Comparison of ENCODE assay signal across 19 cellular contexts in the genomic region with DNA sequence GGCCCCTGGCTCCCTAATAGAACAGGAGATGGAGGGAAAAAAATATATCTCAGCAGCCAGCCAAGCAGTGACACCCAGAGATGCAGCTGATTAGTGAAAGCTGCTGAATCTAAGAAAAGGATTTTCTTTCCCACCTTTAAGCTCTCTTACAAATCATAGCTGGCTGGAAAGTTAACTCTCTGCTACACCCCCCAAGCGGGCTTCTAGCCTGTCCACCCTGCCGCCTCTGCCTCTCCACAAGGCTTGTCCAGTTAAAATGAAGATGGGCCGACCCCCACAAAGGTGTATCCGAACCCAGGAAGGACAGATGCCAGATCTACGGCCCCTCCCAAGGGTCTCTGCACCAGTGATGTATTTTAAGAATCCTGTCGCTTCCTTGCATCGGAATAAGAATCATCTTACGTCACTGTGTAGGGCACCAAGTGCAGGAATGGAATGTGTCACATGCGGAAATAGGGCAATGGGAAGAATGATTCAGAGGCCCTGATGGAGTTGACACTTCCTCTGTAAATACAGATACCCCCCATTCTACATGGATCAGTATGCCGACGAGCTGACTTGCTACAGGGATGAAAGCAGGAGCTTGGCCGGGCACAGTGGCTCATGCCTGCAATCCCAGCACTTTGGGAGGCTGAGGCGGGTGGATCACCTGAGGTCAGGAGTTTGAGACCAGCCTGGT. TPM values are rescaled to one million over a fixed set of nuclear protein-coding genes. Genes with fewer than 3 reads are reported as not detected.
DNase-seq lines count a peak whose midpoint lies in the region; ATAC-seq, FAIRE-seq and TF ChIP-seq lines count a peak whose summit lies in the region.
"Had no signal": no experiment of that assay in that cellular context is flagged by ENCODE, and none has a peak within 500 bp of the region (broad histone marks: within the 10 kb centered on the region; RNA-seq: fewer than 3 reads in every experiment).

No MANE protein-coding gene starts in this region.

- H3K27me3 ChIP-seq in PC-3 (ENCODE audit: low read length) (no peaks in the 10 kb centered on the region), endothelial cell of umbilical vein (ENCODE audit: control insufficient read depth in 2 of 2, insufficient read depth in 2 of 2, low read length in 2 of 2) (peaks cover 0 to 3% of the 10 kb centered on the region in 2 experiments), neuron (ENCODE audit: insufficient read depth, low read length) (no peaks in the 10 kb centered on the region), uterus (no peaks in the 10 kb centered on the region)

- CTCF ChIA-PET in Calu3 (lab: Charles Lee) (interaction anchor here (0.5 to 2.0 kb wide), 4 partner anchors 11 to 274 kb away, joined by 3 to 17 read pairs (median 4); no protein-coding TSS in a partner anchor), PC-3 (lab: Charles Lee) (no interaction called here), endothelial cell of umbilical vein (lab: Charles Lee) (interaction anchor here (1.0 to 1.2 kb wide), 3 partner anchors 13 to 25 kb away, joined by 3 to 7 read pairs (median 6); no protein-coding TSS in a partner anchor)

- no peaks in the 10 kb centered on the region for H3K9me3 Mint-ChIP-seq in Calu3 (ENCODE audit: low read depth, unreplicated experiment)
- H3K9me3 Mint-ChIP-seq: CD8-positive, alpha-beta T cell had no signal

- H3K4me2 ChIP-seq in PC-3 (ENCODE audit: low read length), result no peak overlapping the region
- no peak overlapping the region for H3K4me2 ChIP-seq in endothelial cell of umbilical vein (ENCODE audit: insufficient read depth, low read length)

- H2AFZ ChIP-seq in PC-3 (ENCODE audit: low read length) (no peak overlapping the region), endothelial cell of umbilical vein (ENCODE audit: low read depth, low read length) (no peak overlapping the region), neuron (ENCODE audit: low read depth, low read length) (peak overlapping the region; percentile 78)
- H2AFZ ChIP-seq: GM23248 had no signal

- H3K9ac ChIP-seq in PC-3 (ENCODE audit: low read length) (no peak overlapping the region), endothelial cell of umbilical vein (replicated peaks; ENCODE audit: extremely low read depth, insufficient read depth, low read length) (no peak overlapping the region)
- H3K9ac ChIP-seq: GM23248 had no signal

- H3K36me3 Mint-ChIP-seq in Calu3 (ENCODE audit: insufficient read depth, unreplicated experiment), result peaks cover 13% of the 10 kb centered on the region
- H3K36me3 Mint-ChIP-seq: CD8-positive, alpha-beta T cell; naive B cell had no signal

- H3K9me3 ChIP-seq in PC-3 (ENCODE audit: low read length), result no peaks in the 10 kb centered on the region
- H3K9me3 ChIP-seq in endothelial cell of umbilical vein (replicated peaks; ENCODE audit: control insufficient read depth, insufficient read depth, low read length), result no peaks in the 10 kb centered on the region
- H3K9me3 ChIP-seq in neuron (ENCODE audit: low read length), result no peaks in the 10 kb centered on the region
- no peaks in the 10 kb centered on the region for H3K9me3 ChIP-seq in uterus
- H3K9me3 ChIP-seq: tibial artery had no signal

- H3K27me3 Mint-ChIP-seq in Calu3 (ENCODE audit: unreplicated experiment), result no peaks in the 10 kb centered on the region

- H3K4me1 Mint-ChIP-seq in Calu3 (ENCODE audit: low read depth, unreplicated experiment), result peaks cover 37% of the 10 kb centered on the region
- H3K4me1 Mint-ChIP-seq: naive B cell had no signal

- ATAC-seq in PC-3 (peak; percentile 69), GM21367 (IDR thresholded peaks at IDR 0.05; ENCODE audit: unreplicated experiment) (no peak)
- ATAC-seq: CD8-positive, alpha-beta T cell; left lung had no signal

- TF ChIP-seq POLR2A in endothelial cell of umbilical vein (IDR thresholded peaks at IDR 0.05; ENCODE audit: low read depth, low read length) (no peak), uterus (IDR thresholded peaks at IDR 0.05) (no peak)

- TF ChIP-seq CTCF in Calu3 (IDR thresholded peaks at IDR 0.05; ENCODE audit: unreplicated experiment) (no peak), PC-3 (conservative IDR thresholded peaks at IDR 0.05; ENCODE audit: low read depth, low read length) (no peak), endothelial cell of umbilical vein (IDR thresholded peaks at IDR 0.05; ENCODE audit: extremely low read depth in 1 of 2, insufficient read depth in 1 of 2, low read depth in 1 of 2, low read length in 2 of 2) (no peak), uterus (IDR thresholded peaks at IDR 0.05) (no peak)

- H3K4me3 Mint-ChIP-seq in Calu3 (ENCODE audit: low read depth, unreplicated experiment), result peak overlapping the region; percentile 40
- H3K4me3 Mint-ChIP-seq: activated B cell treated with CpG ODN at 0.5 μM for 24 hours; CD8-positive, alpha-beta T cell; naive B cell had no signal

- FAIRE-seq in endothelial cell of umbilical vein (lab: Jason Lieb, UNC), result no peak

- no peaks in the 10 kb centered on the region for H3K9me2 ChIP-seq in PC-3 (replicated peaks; ENCODE audit: low read length)

- H3K4me1 ChIP-seq in PC-3 (ENCODE audit: insufficient read depth, low read length) (no peaks in the 10 kb centered on the region), endothelial cell of umbilical vein (ENCODE audit: control insufficient read depth, extremely low read depth, insufficient read depth, low read length) (peaks cover 14% of the 10 kb centered on the region), neuron (ENCODE audit: insufficient read depth, low read length) (peaks cover 47% of the 10 kb centered on the region), uterus (no peaks in the 10 kb centered on the region)
- H3K4me1 ChIP-seq: left lung had no signal

- H3K4me3 ChIP-seq in PC-3 (ENCODE audit: low read length) (no peak overlapping the region), endothelial cell of umbilical vein (replicated peaks in 1 of 3; ENCODE audit: insufficient read depth in 1 of 3, low read depth in 1 of 3, low read length in 3 of 3) (no peak overlapping the region), neuron (ENCODE audit: low read length) (peak overlapping the region; percentile 37), uterus (no peak overlapping the region)
- H3K4me3 ChIP-seq: GM23248, left lung, tibial artery had no signal

- no peaks in the 10 kb centered on the region for H3F3A ChIP-seq in PC-3 (ENCODE audit: low read length, unreplicated experiment)

- H3K27ac ChIP-seq in PC-3 (ENCODE audit: low read length), result no peak overlapping the region
- peak overlapping the region; percentile 45 for H3K27ac ChIP-seq in endothelial cell of umbilical vein (ENCODE audit: insufficient read depth, low read depth, low read length)
- no peak overlapping the region for H3K27ac ChIP-seq in uterus
- H3K27ac ChIP-seq: GM23248, left lung, tibial artery had no signal

- BruUV-seq in Calu3 (replicated peaks; lab: Mats Ljungman, UMichigan) (TSS peak; percentile 96), PC-3 (replicated peaks; lab: Mats Ljungman, UMichigan) (no TSS peak), endothelial cell of umbilical vein (replicated peaks; lab: Mats Ljungman, UMichigan) (TSS peak; percentile 67)

- H3K27ac Mint-ChIP-seq in Calu3 (ENCODE audit: unreplicated experiment), result peak overlapping the region; percentile 91
- H3K27ac Mint-ChIP-seq: activated B cell treated with CpG ODN at 0.5 μM for 24 hours; CD8-positive, alpha-beta T cell had no signal

- DNase-seq in Calu3, result peak; percentile 70
- DNase-seq in PC-3, result peak; percentile 63
- DNase-seq in endothelial cell of umbilical vein (ENCODE audit: low read depth, low spot score), result no peak
- DNase-seq in stimulated activated CD4-positive, alpha-beta T cell treated with anti-CD3 and anti-CD28 coated beads, Interleukin-2, amount 100 ng/mL, for 48 hours, result no peak
- no peak for DNase-seq in HuH-7 (ENCODE audit: low spot score)
- no peak for DNase-seq in uterus
- DNase-seq: activated B cell treated with CpG ODN at 0.5 μM for 24 hours; activated effector memory CD4-positive, alpha-beta T cell treated with anti-CD3 and anti-CD28 coated beads, Interleukin-2, amount 50 U/mL, for 16 hours; CD8-positive, alpha-beta T cell; effector CD8-positive, alpha-beta T cell; GM23248; naive B cell; NCI-H187; tibial artery had no signal

- H4K20me1 ChIP-seq in PC-3 (ENCODE audit: low read length) (no peaks in the 10 kb centered on the region), endothelial cell of umbilical vein (replicated peaks; ENCODE audit: control insufficient read depth, extremely low read depth, insufficient read depth, low read length) (no peaks in the 10 kb centered on the region)

- H3K9me1 ChIP-seq in endothelial cell of umbilical vein (replicated peaks; ENCODE audit: control insufficient read depth, extremely low read depth, insufficient read depth, low read length), result no peaks in the 10 kb centered on the region

- H3K36me3 ChIP-seq in PC-3 (ENCODE audit: low read depth, low read length) (no peaks in the 10 kb centered on the region), endothelial cell of umbilical vein (ENCODE audit: control insufficient read depth in 2 of 2, extremely low read depth in 1 of 2, insufficient read depth in 2 of 2, low read length in 2 of 2) (no peaks in the 10 kb centered on the region), neuron (ENCODE audit: insufficient read depth, low read length) (no peaks in the 10 kb centered on the region), uterus (no peaks in the 10 kb centered on the region)
- H3K36me3 ChIP-seq: left lung, tibial artery had no signal

- POLR2A ChIA-PET in PC-3 (lab: Charles Lee; ENCODE audit: unreplicated experiment), result no interaction called here
- POLR2A ChIA-PET in endothelial cell of umbilical vein (lab: Charles Lee), result no interaction called here

- intact Hi-C loops in Calu3 (cut with micrococcal nuclease; ENCODE audit: unreplicated experiment), result loop anchor here (1.0 kb wide), 1 partner anchor 11 kb away; no protein-coding TSS in a partner anchor
- intact Hi-C loops in PC-3 (cut with micrococcal nuclease), result no loop called here
- intact Hi-C loops in endothelial cell of umbilical vein (cut with micrococcal nuclease), result loop anchor here (2.0 kb wide), 1 partner anchor 34 kb away; a partner anchor contains a TSS
- intact Hi-C loops in uterus (cut with DNase I; ENCODE audit: low total_unique reads), result no loop called here

- dilution Hi-C loops in endothelial cell of umbilical vein (cut with MboI; ENCODE audit: extremely low pct_ligation_motif_present, low sequenced_read_pairs), result no loop called here

- H3K79me2 ChIP-seq in PC-3 (ENCODE audit: low read length) (no peaks in the 10 kb centered on the region), endothelial cell of umbilical vein (ENCODE audit: control insufficient read depth, insufficient read depth, low read length) (no peaks in the 10 kb centered on the region)

RNA-seq across cellular contexts. Expression of a gene that starts 33.3 kb away (rescaled TPM):
- total RNA-seq in Calu3 (2022) (not detected in 2 replicates), PC-3 (2014; rRNA removed) (not detected in 2 replicates), endothelial cell of umbilical vein (not detected in 2 replicates), uterus (not detected)
- polyA plus RNA-seq in endothelial cell of umbilical vein, result not detected in 2 replicates
- polyA plus RNA-seq in endothelial cell of umbilical vein (2011; cell fraction: cytosol; rRNA removed), result not detected in 2 replicates
- not detected in 2 replicates for polyA plus RNA-seq in endothelial cell of umbilical vein (2011; cell fraction: nucleus; rRNA removed)
- not detected in 2 replicates for polyA plus RNA-seq in endothelial cell of umbilical vein (2012)
- polyA minus RNA-seq in endothelial cell of umbilical vein, result not detected in 2 replicates
- polyA minus RNA-seq in endothelial cell of umbilical vein (2011; cell fraction: cytosol; rRNA and poly(A)+ RNA removed), result not detected
- polyA minus RNA-seq in endothelial cell of umbilical vein (2011; cell fraction: nucleus; rRNA and poly(A)+ RNA removed), result not detected in 2 replicates
- total RNA-seq: activated B cell treated with CpG ODN at 0.5 μM for 24 hours; aorta; CD8-positive, alpha-beta T cell; GM23248; left lung; MCF 10A had no signal
- polyA plus RNA-seq: aorta, GM23248 had no signal

Comparison
In these comparisons a context has a peak if more than half of its experiments do, and no peak if none do; other contexts are left out.
1. DNase-seq: peak in Calu3 (single experiment) and PC-3 (single experiment); none in endothelial cell of umbilical vein (single experiment), stimulated activated CD4-positive, alpha-beta T cell treated with anti-CD3 and anti-CD28 coated beads, Interleukin-2, amount 100 ng/mL, for 48 hours (0 of 2), HuH-7 (single experiment) and uterus (0 of 2).
2. intact Hi-C loops: an anchor here in Calu3 (1.0 kb wide) and endothelial cell of umbilical vein (2.0 kb wide); none called in PC-3 and uterus.